Comparison of ENCODE assay signal across 8 cellular contexts in genomic region chr6:158230967-158231550, GRCh38.
DNase-seq lines count a peak whose midpoint lies in the region; ATAC-seq and TF ChIP-seq lines count a peak whose summit lies in the region.

No MANE protein-coding gene starts in this region.

- POLR2A ChIA-PET in activated naive CD8-positive, alpha-beta T cell treated with anti-CD3 and anti-CD28 coated beads, Interleukin-2, amount 10 ng/mL, durations not matched to agents 7 days and 5 days (lab: Charles Lee), result no interaction called here

- H3K4me1 Mint-ChIP-seq in T-helper 2 cell treated with Interferon-gamma antibody and Interleukin-4, amounts not matched to agents 5 μg/mL and 100 μg/mL, for 36 hours (ENCODE audit: low read depth), result peaks cover 17% of the 10 kb centered on the region
- H3K4me1 Mint-ChIP-seq in activated naive CD8-positive, alpha-beta T cell treated with anti-CD3 and anti-CD28 coated beads, Interleukin-2, amount 10 ng/mL, durations not matched to agents 7 days and 5 days, result peaks cover 17% of the 10 kb centered on the region

- peak overlapping the region; percentile 88 for H3K27ac Mint-ChIP-seq in T-helper 2 cell treated with Interferon-gamma antibody and Interleukin-4, amounts not matched to agents 5 μg/mL and 100 μg/mL, for 36 hours
- H3K27ac Mint-ChIP-seq in activated naive CD8-positive, alpha-beta T cell treated with anti-CD3 and anti-CD28 coated beads, Interleukin-2, amount 10 ng/mL, durations not matched to agents 7 days and 5 days, result peak overlapping the region; percentile 83

- no peak for ATAC-seq in activated naive CD8-positive, alpha-beta T cell treated with anti-CD3 and anti-CD28 coated beads, Interleukin-2, amount 10 ng/mL, durations not matched to agents 7 days and 5 days (ENCODE audit: low read depth)
- ATAC-seq in HG03571 (IDR thresholded peaks at IDR 0.05; ENCODE audit: unreplicated experiment), result no peak
- ATAC-seq in GM18873 (IDR thresholded peaks at IDR 0.05; ENCODE audit: low FRiP score, unreplicated experiment), result no peak
- no peak for ATAC-seq in HG02623 (IDR thresholded peaks at IDR 0.05; ENCODE audit: unreplicated experiment)

- peaks cover 3% of the 10 kb centered on the region for H3K36me3 Mint-ChIP-seq in T-helper 2 cell treated with Interferon-gamma antibody and Interleukin-4, amounts not matched to agents 5 μg/mL and 100 μg/mL, for 36 hours (ENCODE audit: low read depth)
- H3K36me3 Mint-ChIP-seq in activated naive CD8-positive, alpha-beta T cell treated with anti-CD3 and anti-CD28 coated beads, Interleukin-2, amount 10 ng/mL, durations not matched to agents 7 days and 5 days, result peaks cover 5% of the 10 kb centered on the region

- no peaks in the 10 kb centered on the region for H3K27me3 ChIP-seq in kidney epithelial cell (ENCODE audit: control insufficient read depth, insufficient read depth, low read length)

- H3K9me3 Mint-ChIP-seq in T-helper 2 cell treated with Interferon-gamma antibody and Interleukin-4, amounts not matched to agents 5 μg/mL and 100 μg/mL, for 36 hours, result no peaks in the 10 kb centered on the region
- H3K9me3 Mint-ChIP-seq in activated naive CD8-positive, alpha-beta T cell treated with anti-CD3 and anti-CD28 coated beads, Interleukin-2, amount 10 ng/mL, durations not matched to agents 7 days and 5 days, result no peaks in the 10 kb centered on the region

- H3K27me3 Mint-ChIP-seq in T-helper 2 cell treated with Interferon-gamma antibody and Interleukin-4, amounts not matched to agents 5 μg/mL and 100 μg/mL, for 36 hours (ENCODE audit: low read depth), result peaks cover 10% of the 10 kb centered on the region
- no peaks in the 10 kb centered on the region for H3K27me3 Mint-ChIP-seq in activated naive CD8-positive, alpha-beta T cell treated with anti-CD3 and anti-CD28 coated beads, Interleukin-2, amount 10 ng/mL, durations not matched to agents 7 days and 5 days

- no peak for TF ChIP-seq CTCF in kidney epithelial cell (IDR thresholded peaks at IDR 0.05; ENCODE audit: insufficient read depth, low read length, poor library complexity, severe bottlenecking)

- H3K4me3 ChIP-seq in kidney epithelial cell (ENCODE audit: low read depth, low read length), result peak overlapping the region; percentile 52

- no peaks in the 10 kb centered on the region for H3K36me3 ChIP-seq in kidney epithelial cell (ENCODE audit: control insufficient read depth, insufficient read depth, low read length)

- peak overlapping the region; percentile 93 for H3K4me3 Mint-ChIP-seq in T-helper 2 cell treated with Interferon-gamma antibody and Interleukin-4, amounts not matched to agents 5 μg/mL and 100 μg/mL, for 36 hours
- H3K4me3 Mint-ChIP-seq in activated naive CD8-positive, alpha-beta T cell treated with anti-CD3 and anti-CD28 coated beads, Interleukin-2, amount 10 ng/mL, durations not matched to agents 7 days and 5 days, result peak overlapping the region; percentile 94

- no peak for DNase-seq in T-helper 2 cell treated with Interferon-gamma antibody and Interleukin-4, amounts not matched to agents 5 μg/mL and 100 μg/mL, for 36 hours (ENCODE audit: low spot score)
- DNase-seq in T-helper 2 cell (no peak), kidney epithelial cell (ENCODE audit: low read depth) (no peak), superior temporal gyrus (ENCODE audit: extremely low spot score) (peak; percentile 62)
- no peak for DNase-seq in activated naive CD8-positive, alpha-beta T cell treated with anti-CD3 and anti-CD28 coated beads, Interleukin-2, amount 10 ng/mL, durations not matched to agents 7 days and 5 days
